ENCODE assay signal across 8 cellular contexts in the genomic region with DNA sequence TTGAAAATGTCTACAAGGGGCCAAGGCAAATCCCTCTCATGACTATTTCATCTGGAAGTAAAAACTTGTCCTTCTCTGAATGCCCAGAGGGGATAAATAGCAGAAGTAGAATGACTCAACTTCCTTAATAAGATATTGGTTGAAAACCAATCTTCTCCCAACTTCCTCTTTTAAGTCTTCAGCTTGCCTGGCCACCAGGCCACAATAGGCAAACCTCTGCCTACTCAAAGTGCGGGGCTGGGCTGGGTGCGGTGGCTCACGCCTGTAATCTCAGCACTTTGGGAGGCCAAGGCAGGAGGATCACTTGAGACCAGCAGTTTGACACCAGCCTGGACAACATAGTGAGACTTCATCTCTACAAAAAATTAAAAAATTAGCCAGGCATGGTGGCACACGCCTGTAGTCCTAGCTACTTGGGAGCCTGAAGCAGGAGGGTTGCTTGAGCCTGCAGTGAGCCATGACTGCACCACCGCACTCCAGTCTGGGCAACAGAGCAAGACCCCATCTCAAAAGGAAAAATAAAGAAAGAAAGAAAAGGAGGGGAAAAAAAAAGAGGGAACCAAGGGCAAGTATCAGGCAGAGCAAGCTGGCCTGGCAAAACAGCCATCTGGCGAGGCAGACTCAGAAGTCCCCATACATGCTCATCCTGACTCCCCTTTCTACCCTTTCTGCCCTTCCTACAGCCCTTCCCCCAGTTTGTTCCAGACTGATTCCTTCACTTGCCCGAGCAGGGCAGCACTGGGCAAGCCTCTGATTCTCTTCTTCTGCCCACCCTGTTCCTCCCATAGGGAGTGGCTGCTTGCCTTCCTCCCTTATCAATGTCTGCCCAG. TPM values are rescaled to one million over a fixed set of nuclear protein-coding genes. Genes with fewer than 3 reads are reported as not detected.
DNase-seq lines count a peak whose midpoint lies in the region; ATAC-seq and TF ChIP-seq lines count a peak whose summit lies in the region.

No MANE protein-coding gene starts in this region.

- H3K4me3 ChIP-seq in heart left ventricle (no peak overlapping the region), right atrium auricular region (no peak overlapping the region), vagina (no peak overlapping the region)

- no peak for TF ChIP-seq CTCF in heart left ventricle (IDR thresholded peaks at IDR 0.05)
- no peak for TF ChIP-seq CTCF in right atrium auricular region (IDR thresholded peaks at IDR 0.05)
- TF ChIP-seq CTCF in vagina (IDR thresholded peaks at IDR 0.05) = no peak
- no peak for TF ChIP-seq CTCF in mesothelial cell of epicardium (IDR thresholded peaks at IDR 0.05; ENCODE audit: unreplicated experiment)

- H3K27me3 Mint-ChIP-seq in mesothelial cell of epicardium (ENCODE audit: low read depth) = no peaks in the 10 kb centered on the region

- H3K27me3 ChIP-seq in heart left ventricle (no peaks in the 10 kb centered on the region), right atrium auricular region (no peaks in the 10 kb centered on the region), vagina (no peaks in the 10 kb centered on the region)

- no peak for TF ChIP-seq POLR2A in heart left ventricle (IDR thresholded peaks at IDR 0.05)
- no peak for TF ChIP-seq POLR2A in vagina (IDR thresholded peaks at IDR 0.05)

- ATAC-seq in heart left ventricle = no peak

- WGBS in heart left ventricle, 4 donors = 83 to 88% (median 85%) methylated on average over 7 of the region's 7 CpGs

- H3K9me3 ChIP-seq in heart left ventricle (no peaks in the 10 kb centered on the region), right atrium auricular region (no peaks in the 10 kb centered on the region), vagina (no peaks in the 10 kb centered on the region)

- H3K4me1 ChIP-seq in heart left ventricle = peaks cover 14 to 98% (median 89%) of the 10 kb centered on the region in 12 donors
- H3K4me1 ChIP-seq in right atrium auricular region = peaks cover 0 to 96% of the 10 kb centered on the region in 2 donors
- H3K4me1 ChIP-seq in vagina = peaks cover 91% of the 10 kb centered on the region

- H3K36me3 ChIP-seq in heart left ventricle (no peaks in the 10 kb centered on the region), right atrium auricular region (no peaks in the 10 kb centered on the region), vagina (no peaks in the 10 kb centered on the region)

- H3K9me3 Mint-ChIP-seq in mesothelial cell of epicardium = no peaks in the 10 kb centered on the region

- intact Hi-C loops in heart left ventricle (cut with DNase I) = no loop called here
- intact Hi-C loops in cardiac septum (cut with DNase I) = no loop called here
- intact Hi-C loops in vagina (cut with DNase I) = no loop called here

- no peak overlapping the region for H3K27ac Mint-ChIP-seq in mesothelial cell of epicardium

- H3K4me3 Mint-ChIP-seq in mesothelial cell of epicardium = no peak overlapping the region

- peaks cover 49% of the 10 kb centered on the region for H3K4me1 Mint-ChIP-seq in mesothelial cell of epicardium

- H3K36me3 Mint-ChIP-seq in mesothelial cell of epicardium = no peaks in the 10 kb centered on the region

- DNase-seq in heart left ventricle (peak in 1 of 5 donors; percentile 65), cardiac septum (ENCODE audit: low spot score) (no peak), UCSD-AML1 (lab: John Stamatoyannopoulos, UW; ENCODE audit: unreplicated experiment) (peak; percentile 57), right atrium auricular region (ENCODE audit: low spot score) (no peak), vagina (ENCODE audit: extremely low spot score in 2 of 2) (no peak), middle frontal gyrus (ENCODE audit: extremely low spot score, low spot score) (no peak), NCI-H1436 treated with DMSO at 0.1 percent for 48 hours (lab: John Stamatoyannopoulos, UW) (no peak), mesothelial cell of epicardium (ENCODE audit: low spot score in 2 of 2, unreplicated experiment in 2 of 2) (no peak)

- H3K27ac ChIP-seq in heart left ventricle = peak overlapping the region; percentile 67 to 91 (median 87)
- peak overlapping the region; percentile 90 to 93 for H3K27ac ChIP-seq in right atrium auricular region
- peak overlapping the region; percentile 81 for H3K27ac ChIP-seq in vagina

RNA-seq across cellular contexts. Expression of a gene that starts 20.6 kb away (rescaled TPM):
- total RNA-seq in heart left ventricle (10 to 100 TPM in 8 of 9 donors, 1 to 10 TPM in 1; 9.9 to 21.9 (median 12.7) TPM), cardiac septum (14.6 TPM), right atrium auricular region (10 to 100 TPM in 1 of 2 donors, 1 to 10 TPM in 1; 8.2 to 10.6 TPM), vagina (9.8 TPM), mesothelial cell of epicardium (8.9 to 9.9 TPM (median 9.8 TPM) in 3 replicates)
- 10 to 100 TPM in 1 of 2 donors, 1 to 10 TPM in 1; 9.0 to 11.2 TPM for polyA plus RNA-seq in heart left ventricle

RNA-seq across cellular contexts. Expression of a gene that starts 34.3 kb away (rescaled TPM):
- not detected for total RNA-seq in heart left ventricle
- not detected for polyA plus RNA-seq in heart left ventricle
- not detected for total RNA-seq in cardiac septum
- total RNA-seq in right atrium auricular region = not detected
- not detected for total RNA-seq in vagina
- not detected in 3 replicates for total RNA-seq in mesothelial cell of epicardium
